1 cellular context compared by ENCODE assay signal in the genomic region with DNA sequence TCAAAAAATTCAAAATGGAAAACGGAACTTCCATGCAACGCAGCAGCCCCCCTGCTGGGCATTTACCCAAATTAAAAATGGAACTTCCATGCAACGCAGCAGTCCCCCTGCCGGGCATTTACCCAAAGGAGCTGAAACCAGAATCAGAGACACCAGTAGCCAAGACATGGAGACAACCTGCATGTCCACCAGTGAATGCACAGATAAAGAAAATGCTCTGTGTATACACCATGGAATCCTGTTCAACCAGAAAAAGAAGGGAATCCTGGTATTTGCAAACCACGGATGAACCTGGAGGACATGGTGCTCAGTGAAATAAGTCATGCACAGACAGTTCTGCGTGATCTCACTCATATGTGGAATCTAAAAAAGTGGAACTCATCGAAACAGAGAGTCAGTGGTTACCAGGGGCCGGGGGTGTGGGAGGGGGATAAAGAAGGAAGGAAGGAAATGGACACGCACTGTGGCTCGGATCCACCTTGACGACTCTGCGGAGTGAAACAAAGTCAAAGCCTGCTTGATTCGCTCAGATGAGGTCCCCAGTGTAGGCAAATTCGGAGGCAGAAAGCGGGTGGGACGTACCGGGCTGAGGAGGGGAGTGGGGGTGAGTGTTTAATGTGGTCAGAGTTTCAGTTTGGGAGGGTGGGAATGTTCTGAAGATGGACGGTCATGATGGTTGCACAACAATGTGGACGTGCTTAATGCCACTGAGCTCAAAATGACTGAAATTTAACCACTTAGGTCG.
TF ChIP-seq lines count a peak whose summit lies in the region.

No MANE protein-coding gene starts in this region.

TF ChIP-seq in WTC11, 78 proteins besides CTCF, POLR2A, EP300 and RAD21 (continued from another document):
- no peak for TF ChIP-seq USF1 (CRISPR knock-in tag; IDR thresholded peaks at IDR 0.05)
- no peak for TF ChIP-seq MAX (CRISPR knock-in tag; IDR thresholded peaks at IDR 0.05)
- TF ChIP-seq NFYB (CRISPR knock-in tag; conservative IDR thresholded peaks at IDR 0.05; ENCODE audit: low read depth): no peak
- TF ChIP-seq TEAD1 (CRISPR knock-in tag; IDR thresholded peaks at IDR 0.05): no peak
- no peak for TF ChIP-seq ZNF317 (CRISPR knock-in tag; IDR thresholded peaks at IDR 0.05; ENCODE audit: borderline replicate concordance, low read depth)
- TF ChIP-seq ZBTB21 (CRISPR knock-in tag; IDR thresholded peaks at IDR 0.05; ENCODE audit: borderline replicate concordance): no peak
- TF ChIP-seq ZNF396 (CRISPR knock-in tag; IDR thresholded peaks at IDR 0.05; ENCODE audit: borderline replicate concordance): no peak
- TF ChIP-seq ZSCAN18 (CRISPR knock-in tag; IDR thresholded peaks at IDR 0.05): no peak
- TF ChIP-seq IRF2 (CRISPR knock-in tag; IDR thresholded peaks at IDR 0.05; ENCODE audit: borderline replicate concordance, low read depth): no peak
- TF ChIP-seq, protein P1, sequence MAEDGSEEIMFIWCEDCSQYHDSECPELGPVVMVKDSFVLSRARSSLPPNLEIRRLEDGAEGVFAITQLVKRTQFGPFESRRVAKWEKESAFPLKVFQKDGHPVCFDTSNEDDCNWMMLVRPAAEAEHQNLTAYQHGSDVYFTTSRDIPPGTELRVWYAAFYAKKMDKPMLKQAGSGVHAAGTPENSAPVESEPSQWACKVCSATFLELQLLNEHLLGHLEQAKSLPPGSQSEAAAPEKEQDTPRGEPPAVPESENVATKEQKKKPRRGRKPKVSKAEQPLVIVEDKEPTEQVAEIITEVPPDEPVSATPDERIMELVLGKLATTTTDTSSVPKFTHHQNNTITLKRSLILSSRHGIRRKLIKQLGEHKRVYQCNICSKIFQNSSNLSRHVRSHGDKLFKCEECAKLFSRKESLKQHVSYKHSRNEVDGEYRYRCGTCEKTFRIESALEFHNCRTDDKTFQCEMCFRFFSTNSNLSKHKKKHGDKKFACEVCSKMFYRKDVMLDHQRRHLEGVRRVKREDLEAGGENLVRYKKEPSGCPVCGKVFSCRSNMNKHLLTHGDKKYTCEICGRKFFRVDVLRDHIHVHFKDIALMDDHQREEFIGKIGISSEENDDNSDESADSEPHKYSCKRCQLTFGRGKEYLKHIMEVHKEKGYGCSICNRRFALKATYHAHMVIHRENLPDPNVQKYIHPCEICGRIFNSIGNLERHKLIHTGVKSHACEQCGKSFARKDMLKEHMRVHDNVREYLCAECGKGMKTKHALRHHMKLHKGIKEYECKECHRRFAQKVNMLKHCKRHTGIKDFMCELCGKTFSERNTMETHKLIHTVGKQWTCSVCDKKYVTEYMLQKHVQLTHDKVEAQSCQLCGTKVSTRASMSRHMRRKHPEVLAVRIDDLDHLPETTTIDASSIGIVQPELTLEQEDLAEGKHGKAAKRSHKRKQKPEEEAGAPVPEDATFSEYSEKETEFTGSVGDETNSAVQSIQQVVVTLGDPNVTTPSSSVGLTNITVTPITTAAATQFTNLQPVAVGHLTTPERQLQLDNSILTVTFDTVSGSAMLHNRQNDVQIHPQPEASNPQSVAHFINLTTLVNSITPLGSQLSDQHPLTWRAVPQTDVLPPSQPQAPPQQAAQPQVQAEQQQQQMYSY (CRISPR knock-in tag; IDR thresholded peaks at IDR 0.05): no peak
- TF ChIP-seq, protein P2, sequence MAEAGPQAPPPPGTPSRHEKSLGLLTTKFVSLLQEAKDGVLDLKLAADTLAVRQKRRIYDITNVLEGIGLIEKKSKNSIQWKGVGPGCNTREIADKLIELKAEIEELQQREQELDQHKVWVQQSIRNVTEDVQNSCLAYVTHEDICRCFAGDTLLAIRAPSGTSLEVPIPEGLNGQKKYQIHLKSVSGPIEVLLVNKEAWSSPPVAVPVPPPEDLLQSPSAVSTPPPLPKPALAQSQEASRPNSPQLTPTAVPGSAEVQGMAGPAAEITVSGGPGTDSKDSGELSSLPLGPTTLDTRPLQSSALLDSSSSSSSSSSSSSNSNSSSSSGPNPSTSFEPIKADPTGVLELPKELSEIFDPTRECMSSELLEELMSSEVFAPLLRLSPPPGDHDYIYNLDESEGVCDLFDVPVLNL (CRISPR knock-in tag; IDR thresholded peaks at IDR 0.05; ENCODE audit: borderline replicate concordance, low read depth): no peak
- TF ChIP-seq, protein P3, sequence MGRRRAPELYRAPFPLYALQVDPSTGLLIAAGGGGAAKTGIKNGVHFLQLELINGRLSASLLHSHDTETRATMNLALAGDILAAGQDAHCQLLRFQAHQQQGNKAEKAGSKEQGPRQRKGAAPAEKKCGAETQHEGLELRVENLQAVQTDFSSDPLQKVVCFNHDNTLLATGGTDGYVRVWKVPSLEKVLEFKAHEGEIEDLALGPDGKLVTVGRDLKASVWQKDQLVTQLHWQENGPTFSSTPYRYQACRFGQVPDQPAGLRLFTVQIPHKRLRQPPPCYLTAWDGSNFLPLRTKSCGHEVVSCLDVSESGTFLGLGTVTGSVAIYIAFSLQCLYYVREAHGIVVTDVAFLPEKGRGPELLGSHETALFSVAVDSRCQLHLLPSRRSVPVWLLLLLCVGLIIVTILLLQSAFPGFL (CRISPR knock-in tag; IDR thresholded peaks at IDR 0.05; ENCODE audit: borderline replicate concordance): no peak
- TF ChIP-seq, protein P4, sequence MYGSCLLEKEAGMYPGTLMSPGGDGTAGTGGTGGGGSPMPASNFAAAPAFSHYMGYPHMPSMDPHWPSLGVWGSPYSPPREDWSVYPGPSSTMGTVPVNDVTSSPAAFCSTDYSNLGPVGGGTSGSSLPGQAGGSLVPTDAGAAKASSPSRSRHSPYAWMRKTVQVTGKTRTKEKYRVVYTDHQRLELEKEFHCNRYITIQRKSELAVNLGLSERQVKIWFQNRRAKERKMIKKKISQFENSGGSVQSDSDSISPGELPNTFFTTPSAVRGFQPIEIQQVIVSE (CRISPR knock-in tag; IDR thresholded peaks at IDR 0.05; ENCODE audit: borderline replicate concordance): no peak
- TF ChIP-seq ARID4B (CRISPR knock-in tag; IDR thresholded peaks at IDR 0.05; ENCODE audit: borderline replicate concordance): no peak
- TF ChIP-seq SP1 (CRISPR knock-in tag; conservative IDR thresholded peaks at IDR 0.05): no peak
- TF ChIP-seq MLX (CRISPR knock-in tag; IDR thresholded peaks at IDR 0.05): no peak
- TF ChIP-seq STAT6 (CRISPR knock-in tag; conservative IDR thresholded peaks at IDR 0.05; ENCODE audit: low read depth): no peak
